Comparison of ENCODE assay signal across 8 cellular contexts in the genomic region with DNA sequence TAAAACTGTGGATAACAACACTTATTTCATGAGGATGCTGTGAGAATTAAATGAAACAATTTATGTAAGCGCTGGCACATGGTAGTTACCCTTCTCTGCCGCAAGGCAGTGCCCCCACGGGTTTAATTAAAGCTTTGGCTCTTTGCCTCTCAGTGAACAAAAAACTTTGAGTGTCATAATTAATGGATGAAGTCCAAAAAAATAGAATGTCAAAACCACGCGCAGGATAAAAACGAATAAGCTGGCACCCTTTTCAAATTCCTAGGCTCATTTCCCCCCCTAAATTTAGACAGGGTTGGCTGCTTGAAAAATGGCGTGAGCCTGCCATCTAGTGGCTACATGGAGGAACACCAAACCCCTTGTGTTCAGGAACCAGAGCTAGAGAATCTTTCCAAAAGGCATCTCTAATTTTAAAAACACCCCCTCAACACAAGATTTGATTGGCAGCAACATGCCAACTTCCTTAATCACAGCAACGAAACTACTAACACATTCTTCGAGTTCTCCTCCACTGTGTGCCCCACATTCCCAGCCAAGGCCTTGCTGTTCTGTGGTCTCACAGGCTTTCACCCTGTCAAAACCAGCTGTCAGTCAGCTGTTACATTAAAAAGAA.
DNase-seq lines count a peak whose midpoint lies in the region; ATAC-seq and TF ChIP-seq lines count a peak whose summit lies in the region.

No MANE protein-coding gene starts in this region.

- no peak overlapping the region for H3K4me3 Mint-ChIP-seq in effector memory CD8-positive, alpha-beta T cell

- peak; percentile 54 for ATAC-seq in GM18861 (IDR thresholded peaks at IDR 0.05; ENCODE audit: unreplicated experiment)
- ATAC-seq in HG03064 (IDR thresholded peaks at IDR 0.05; ENCODE audit: low read depth, unreplicated experiment) = peak; percentile 73
- peak; percentile 89 for ATAC-seq in effector memory CD8-positive, alpha-beta T cell (replicated peaks)

- peak; percentile 95 for TF ChIP-seq CTCF in AG10803 (conservative IDR thresholded peaks at IDR 0.05; ENCODE audit: low read length)

- DNase-seq in AG10803 (ENCODE audit: low read depth) (peak; percentile 67), NCI-H226 (peak; percentile 20), middle frontal gyrus (ENCODE audit: extremely low spot score, low spot score) (peak; percentile 77)
- peak; percentile 47 to 59 for DNase-seq in activated CD4-positive, alpha-beta T cell treated with anti-CD3 and anti-CD28 coated beads, Interleukin-2, amount 50 U/mL, for 48 hours
- DNase-seq in effector memory CD8-positive, alpha-beta T cell = peak; percentile 47 to 59 (median 54)
- DNase-seq in stimulated activated CD8-positive, alpha-beta memory T cell treated with anti-CD3 and anti-CD28 coated beads, Interleukin-4, amount 100 ng/mL, for 48 hours = peak; percentile 71

- no peaks in the 10 kb centered on the region for H3K9me3 Mint-ChIP-seq in effector memory CD8-positive, alpha-beta T cell

- peaks cover 0 to 1% of the 10 kb centered on the region in 2 donors for H3K4me1 Mint-ChIP-seq in effector memory CD8-positive, alpha-beta T cell (ENCODE audit: low read depth in 2 of 2)

- peak overlapping the region; percentile 17 for H3K4me3 ChIP-seq in AG10803 (ENCODE audit: low read length)

- H3K27ac Mint-ChIP-seq in effector memory CD8-positive, alpha-beta T cell = no peak overlapping the region

- peaks cover 11 to 31% of the 10 kb centered on the region in 2 donors for H3K27me3 Mint-ChIP-seq in effector memory CD8-positive, alpha-beta T cell

- H3K36me3 Mint-ChIP-seq in effector memory CD8-positive, alpha-beta T cell (ENCODE audit: insufficient read depth) = no peaks in the 10 kb centered on the region

Comparison
In these comparisons a context has a peak if more than half of its experiments do, and no peak if none do; other contexts are left out.
1. Peak in every context shown above with its lines: DNase-seq, ATAC-seq and H3K4me3 ChIP-seq.
2. DNase-seq: peak in every context shown above with its lines; median percentile 77 in middle frontal gyrus; 71 in stimulated activated CD8-positive, alpha-beta memory T cell treated with anti-CD3 and anti-CD28 coated beads, Interleukin-4, amount 100 ng/mL, for 48 hours; 67 in AG10803; 54 in effector memory CD8-positive, alpha-beta T cell; 53 in activated CD4-positive, alpha-beta T cell treated with anti-CD3 and anti-CD28 coated beads, Interleukin-2, amount 50 U/mL, for 48 hours; 20 in NCI-H226.